Comparison of ENCODE assay signal across 12 cellular contexts in genomic region chr10:1309237-1309968, GRCh38.
"Had no signal": no experiment of that assay in that cellular context is flagged by ENCODE, and none has a peak within 500 bp of the region (broad histone marks: within the 10 kb centered on the region; RNA-seq: fewer than 3 reads in every experiment).

No MANE protein-coding gene starts in this region.

- H3K36me3 ChIP-seq: cardiac muscle cell, esophagus muscularis mucosa had no signal

- ATAC-seq: activated T-helper 17 cell treated with anti-CD3 and anti-CD28 coated beads, Interleukin-2, amount 50 U/mL, for 72 hours; naive thymus-derived CD8-positive, alpha-beta T cell had no signal

- H3K27ac ChIP-seq: cardiac muscle cell, esophagus muscularis mucosa, skin epidermis had no signal

- H3K9me3 ChIP-seq: esophagus muscularis mucosa had no signal

- DNase-seq: activated CD4-positive, alpha-beta T cell treated with anti-CD3 and anti-CD28 coated beads, Interleukin-2, amount 50 U/mL, for 4 hours; activated naive CD4-positive, alpha-beta T cell treated with anti-CD3 and anti-CD28 coated beads for 36 hours; naive thymus-derived CD8-positive, alpha-beta T cell; stimulated activated CD4-positive, alpha-beta T cell treated with anti-CD3 and anti-CD28 coated beads, Interleukin-15, amount 100 ng/mL, for 24 hours; stimulated activated CD4-positive, alpha-beta T cell treated with anti-CD3 and anti-CD28 coated beads, Interleukin-4, amount 100 ng/mL, for 1 hour; stimulated activated naive CD4-positive, alpha-beta T cell treated with Interleukin-2 at 50 U/mL for 16 hours; substantia nigra; trophoblast cell had no signal

- H3K27me3 ChIP-seq: cardiac muscle cell, esophagus muscularis mucosa had no signal

- H3K4me1 ChIP-seq: esophagus muscularis mucosa had no signal

- H3K4me3 ChIP-seq: cardiac muscle cell, esophagus muscularis mucosa, skin epidermis had no signal
